Comparison of ENCODE assay signal across 2 cellular contexts in genomic region chr19:50207730-50208129, GRCh38.
TF ChIP-seq lines count a peak whose summit lies in the region.

No MANE protein-coding gene starts in this region.

TF ChIP-seq in K562, 482 proteins besides CTCF, POLR2A, EP300 and RAD21:
- TF ChIP-seq FOXA1 (IDR thresholded peaks at IDR 0.05; ENCODE audit: borderline replicate concordance) (no peak), RBM25 (IDR thresholded peaks at IDR 0.05; ENCODE audit: low read depth, low read length, severe bottlenecking) (peak; percentile 76), BCOR (IDR thresholded peaks at IDR 0.05) (peak; percentile 26; the same call in 1 of the 2 replicates), SNRNP70 (optimal IDR thresholded peaks at IDR 0.05; ENCODE audit: low read depth, low read length) (no peak)

TF ChIP-seq in H1, 55 proteins besides CTCF, POLR2A, EP300 and RAD21:
- no peak for TF ChIP-seq CHD1 (IDR thresholded peaks at IDR 0.05; ENCODE audit: low read depth, low read length)
- TF ChIP-seq KDM1A (IDR thresholded peaks at IDR 0.05; ENCODE audit: borderline replicate concordance, low read length): peak; percentile 76; the same call in 1 of the 2 replicates
